In the genomic region with DNA sequence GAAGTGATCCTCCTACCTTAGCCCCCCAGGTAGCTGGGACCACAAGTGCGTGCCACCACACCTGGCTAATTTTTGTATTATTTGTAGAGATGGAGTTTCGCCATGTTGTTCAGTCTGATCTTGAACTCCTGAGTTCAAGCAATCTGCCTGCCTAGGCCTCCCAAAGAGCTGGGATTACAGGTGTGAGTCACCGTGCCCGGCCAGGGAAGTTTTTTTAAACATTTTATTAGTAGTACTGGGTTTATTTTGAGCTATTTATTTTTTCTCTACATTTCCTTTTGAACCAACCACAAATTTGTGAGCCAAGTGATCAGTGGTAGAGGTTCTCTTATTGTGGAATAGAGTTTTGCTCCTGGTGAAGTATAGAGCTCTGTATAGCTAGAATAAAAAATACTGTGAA, we compare ENCODE assay signal across 16 cellular contexts. TPM values are rescaled to one million over a fixed set of nuclear protein-coding genes. Genes with fewer than 3 reads are reported as not detected.
DNase-seq lines count a peak whose midpoint lies in the region; ATAC-seq and TF ChIP-seq lines count a peak whose summit lies in the region.
"Had no signal": no experiment of that assay in that cellular context is flagged by ENCODE, and none has a peak within 500 bp of the region (broad histone marks: within the 10 kb centered on the region; RNA-seq: fewer than 3 reads in every experiment).

No MANE protein-coding gene starts in this region.

- TF ChIP-seq CTCF in IMR-90 (conservative IDR thresholded peaks at IDR 0.05; ENCODE audit: low read depth, low read length), result no peak
- no peak for TF ChIP-seq CTCF in nephron progenitor cell (IDR thresholded peaks at IDR 0.05)

- H2AK9ac ChIP-seq in IMR-90 (replicated peaks; ENCODE audit: low read depth, low read length, poor library complexity), result no peak overlapping the region

- H3K4me1 ChIP-seq in IMR-90 (ENCODE audit: control insufficient read depth, insufficient read depth, low read length) (0 out of 2 replicates have a peak, but pooled peaks cover 2% of the 10 kb centered on the region), trophoblast cell (ENCODE audit: control insufficient read depth in 1 of 2, insufficient read depth in 2 of 2, low read length in 2 of 2) (peaks cover 0 to 3% of the 10 kb centered on the region in 2 experiments)

- no peak overlapping the region for H2BK20ac ChIP-seq in IMR-90 (ENCODE audit: low read depth, low read length)

- peaks cover 26% of the 10 kb centered on the region for H3K4me1 Mint-ChIP-seq in central memory CD8-positive, alpha-beta T cell
- peaks cover 24% of the 10 kb centered on the region for H3K4me1 Mint-ChIP-seq in nephron progenitor cell

- H3K9me3 ChIP-seq in IMR-90 (ENCODE audit: control insufficient read depth, insufficient read depth, low read length), result no peaks in the 10 kb centered on the region
- no peaks in the 10 kb centered on the region for H3K9me3 ChIP-seq in trophoblast cell (ENCODE audit: insufficient read depth, low read depth, low read length)

- no peak overlapping the region for H3K56ac ChIP-seq in IMR-90 (ENCODE audit: extremely low read depth, insufficient read depth, low read length)

- H2BK5ac ChIP-seq in IMR-90 (ENCODE audit: low read depth, low read length, poor library complexity, severe bottlenecking) (no peak overlapping the region), trophoblast cell (ENCODE audit: low read depth, low read length, poor library complexity) (no peak overlapping the region)

- CTCF ChIA-PET in IMR-90 (lab: Yijun Ruan, JAX), result no interaction called here

- H3K27ac ChIP-seq in IMR-90 (ENCODE audit: insufficient read depth, low read length), result no peak overlapping the region
- H3K27ac ChIP-seq in trophoblast cell (ENCODE audit: low read depth, low read length), result no peak overlapping the region
- H3K27ac ChIP-seq: SK-N-MC had no signal

- H3K4ac ChIP-seq in IMR-90 (ENCODE audit: low read depth, low read length) (no peak overlapping the region), trophoblast cell (ENCODE audit: low read depth, low read length) (no peak overlapping the region)

- H3K36me3 Mint-ChIP-seq in central memory CD8-positive, alpha-beta T cell (ENCODE audit: insufficient read depth), result peaks cover 29% of the 10 kb centered on the region
- H3K36me3 Mint-ChIP-seq in nephron progenitor cell (ENCODE audit: low read depth), result peaks cover 25% of the 10 kb centered on the region

- no peak overlapping the region for H2BK12ac ChIP-seq in trophoblast cell (ENCODE audit: low read length)

- ATAC-seq in IMR-90 (ENCODE audit: low read depth), result peak; percentile 24; the same call in 1 of the 2 replicates
- ATAC-seq in central memory CD8-positive, alpha-beta T cell (replicated peaks; ENCODE audit: extremely low read depth, poor library complexity, severe bottlenecking), result no peak
- ATAC-seq: GM12878, K562, Right ventricle myocardium inferior had no signal

- WGBS in IMR-90 (ENCODE audit: extremely low coverage in 2 of 2, insufficient read length in 1 of 2), 2 experiments, result no CpG with 5 or more reads among the region's 4 CpGs
- no CpG with 5 or more reads among the region's 4 CpGs for WGBS in trophoblast cell (ENCODE audit: extremely low coverage, insufficient coverage, insufficient read length)

- peak overlapping the region; percentile 17 for H3K27ac Mint-ChIP-seq in central memory CD8-positive, alpha-beta T cell (ENCODE audit: low read depth)
- H3K27ac Mint-ChIP-seq in nephron progenitor cell, result no peak overlapping the region
- H3K27ac Mint-ChIP-seq: B cell had no signal

- H3K4me2 ChIP-seq in IMR-90 (ENCODE audit: low read depth, low read length), result no peak overlapping the region
- no peak overlapping the region for H3K4me2 ChIP-seq in trophoblast cell (ENCODE audit: low read length)

- no peak overlapping the region for H2BK120ac ChIP-seq in IMR-90 (ENCODE audit: low read depth, low read length)
- no peak overlapping the region for H2BK120ac ChIP-seq in trophoblast cell (ENCODE audit: insufficient read depth, low read length, poor library complexity)

- H2AFZ ChIP-seq in IMR-90 (replicated peaks; ENCODE audit: low read length, poor library complexity) (no peak overlapping the region), trophoblast cell (ENCODE audit: insufficient read depth, low read length, poor library complexity) (no peak overlapping the region)

- no peak overlapping the region for H3K4me3 ChIP-seq in IMR-90 (ENCODE audit: insufficient read depth, low read depth, low read length)
- no peak overlapping the region for H3K4me3 ChIP-seq in trophoblast cell (ENCODE audit: low read depth, low read length)
- H3K4me3 ChIP-seq in H7 (ENCODE audit: insufficient read depth, low read depth, low read length), result no peak overlapping the region
- H3K4me3 ChIP-seq: GM12878, K562, SK-N-MC had no signal

- H3K79me2 ChIP-seq in trophoblast cell (ENCODE audit: control insufficient read depth, insufficient read depth, low read length, poor library complexity), result no peaks in the 10 kb centered on the region

- H4K12ac ChIP-seq in trophoblast cell (ENCODE audit: low read depth, low read length), result no peak overlapping the region

- H3K4me3 Mint-ChIP-seq in central memory CD8-positive, alpha-beta T cell, result no peak overlapping the region
- H3K4me3 Mint-ChIP-seq in nephron progenitor cell, result no peak overlapping the region
- H3K4me3 Mint-ChIP-seq: B cell had no signal

- no peaks in the 10 kb centered on the region for H3K9me3 Mint-ChIP-seq in central memory CD8-positive, alpha-beta T cell
- H3K9me3 Mint-ChIP-seq in nephron progenitor cell, result no peaks in the 10 kb centered on the region

- H3K36me3 ChIP-seq in IMR-90 (ENCODE audit: control insufficient read depth, insufficient read depth, low read length) (peaks cover 12% of the 10 kb centered on the region), trophoblast cell (ENCODE audit: control insufficient read depth in 1 of 2, insufficient read depth in 2 of 2, low read length in 2 of 2) (peaks cover 11 to 19% of the 10 kb centered on the region in 2 experiments), H7 (replicated peaks; ENCODE audit: control insufficient read depth, insufficient read depth, low read length) (peaks cover 15% of the 10 kb centered on the region)

- no peak for TF ChIP-seq RAD21 in IMR-90 (IDR thresholded peaks at IDR 0.05; ENCODE audit: low read length)

- peak; percentile 10 for DNase-seq in Daoy (ENCODE audit: low read depth)
- no peak for DNase-seq in IMR-90
- no peak for DNase-seq in central memory CD8-positive, alpha-beta T cell (ENCODE audit: low spot score in 2 of 2)
- DNase-seq in trophoblast cell, result peak in 1 of 2 donors; percentile 36
- DNase-seq in H7, result no peak
- no peak for DNase-seq in nephron progenitor cell
- DNase-seq in mesenteric fat pad (ENCODE audit: low spot score), result no peak
- DNase-seq: ACHN, MM.1S, NCI-H1105, NCI-H1694 treated with DMSO at 0.1 percent for 48 hours had no signal

- no TSS peak for BruUV-seq in IMR-90 (replicated peaks; lab: Mats Ljungman, UMichigan)

- no peak for TF ChIP-seq POLR2A in IMR-90 (IDR thresholded peaks at IDR 0.05; ENCODE audit: low read depth, low read length)

- H3K79me1 ChIP-seq in IMR-90 (ENCODE audit: low read depth in 1 of 2, low read length in 2 of 2) (peaks cover 14 to 17% of the 10 kb centered on the region in 2 experiments), trophoblast cell (ENCODE audit: low read length) (no peaks in the 10 kb centered on the region)

- H3K9ac ChIP-seq in IMR-90 (ENCODE audit: low read depth, low read length) (no peak overlapping the region), trophoblast cell (ENCODE audit: low read length) (no peak overlapping the region)

- H2AK5ac ChIP-seq in IMR-90 (ENCODE audit: low read depth, low read length) (no peak overlapping the region), trophoblast cell (ENCODE audit: low read length) (no peak overlapping the region)

- in situ Hi-C loops in IMR-90 (cut with MboI; ENCODE audit: low sequenced_read_pairs), result no loop called here

- H3K18ac ChIP-seq in IMR-90 (ENCODE audit: low read depth, low read length), result no peak overlapping the region
- H3K18ac ChIP-seq in trophoblast cell (ENCODE audit: low read length), result no peak overlapping the region

- POLR2A ChIA-PET in IMR-90 (lab: Charles Lee; ENCODE audit: unreplicated experiment), result no interaction called here

- H3K27me3 ChIP-seq in IMR-90 (ENCODE audit: control insufficient read depth, insufficient read depth, low read length), result no peaks in the 10 kb centered on the region
- no peaks in the 10 kb centered on the region for H3K27me3 ChIP-seq in trophoblast cell (ENCODE audit: insufficient read depth, low read length)
- H3K27me3 ChIP-seq in H7 (ENCODE audit: control insufficient read depth, insufficient read depth, low read length), result no peaks in the 10 kb centered on the region

- H2BK15ac ChIP-seq in IMR-90 (ENCODE audit: low read depth, low read length), result no peak overlapping the region

- H4K5ac ChIP-seq in IMR-90 (ENCODE audit: low read depth, low read length), result no peak overlapping the region

- H3K23ac ChIP-seq in IMR-90 (ENCODE audit: low read depth, low read length), result no peak overlapping the region
- no peak overlapping the region for H3K23ac ChIP-seq in trophoblast cell (ENCODE audit: low read length)

- no peaks in the 10 kb centered on the region for H3K27me3 Mint-ChIP-seq in central memory CD8-positive, alpha-beta T cell
- no peaks in the 10 kb centered on the region for H3K27me3 Mint-ChIP-seq in nephron progenitor cell (ENCODE audit: low read depth, poor library complexity)
- H3K27me3 Mint-ChIP-seq: B cell had no signal

- H4K20me1 ChIP-seq in IMR-90 (ENCODE audit: insufficient read depth, low read length), result peaks cover 3% of the 10 kb centered on the region; the same call in 1 of the 2 replicates

- no peak overlapping the region for H3K14ac ChIP-seq in IMR-90 (replicated peaks; ENCODE audit: low read depth, low read length)
- no peak overlapping the region for H3K14ac ChIP-seq in trophoblast cell (ENCODE audit: low read length)

- H4K8ac ChIP-seq in IMR-90 (ENCODE audit: low read depth in 2 of 2, low read length in 2 of 2) (no peak overlapping the region), trophoblast cell (ENCODE audit: low read depth, low read length) (peak overlapping the region; percentile 1)

- H4K91ac ChIP-seq in IMR-90 (ENCODE audit: insufficient read depth, low read depth, low read length) (no peak overlapping the region), trophoblast cell (ENCODE audit: low read depth, low read length) (no peak overlapping the region)

- dilution Hi-C loops in IMR-90 (cut with HindIII; ENCODE audit: low sequenced_read_pairs, unreplicated experiment), result no loop called here

- H3K9me1 ChIP-seq in IMR-90 (ENCODE audit: insufficient read depth, low read length), result no peaks in the 10 kb centered on the region

- intact Hi-C loops in IMR-90 (cut with micrococcal nuclease), result loop anchor here (5.0 kb wide), 1 partner anchor 33 kb away; the partner anchor contains the start of gene ARMC8

RNA-seq across cellular contexts. Expression of gene ARMC8, which starts 33.7 kb away (rescaled TPM):
- 54.8 and 56.3 TPM in 2 replicates for total RNA-seq in Daoy (2014; rRNA removed; shearing (Covaris generic))
- total RNA-seq in IMR-90 (2012; rRNA removed) (66.7 and 75.1 TPM in 2 replicates), mesenteric fat pad (102 TPM)
- 39.1 and 45.7 TPM in 2 replicates for polyA plus RNA-seq in IMR-90 (2012; rRNA removed)
- polyA plus RNA-seq in IMR-90 (2012; cell fraction: cytosol; rRNA removed), result 10.4 and 30.9 TPM in 2 replicates
- polyA plus RNA-seq in IMR-90 (2012; cell fraction: nucleus; rRNA removed; ENCODE audit: low replicate concordance), result 9.0 and 32.7 TPM in 2 replicates
- polyA plus RNA-seq in trophoblast cell (2013), result 29.9 and 30.3 TPM in 2 replicates
- total RNA-seq in H7 (2014; rRNA removed; shearing (Covaris generic)), result 43.2 and 46.0 TPM in 2 replicates

RNA-seq across cellular contexts. Expression of gene DBR1, which starts 46.1 kb away (rescaled TPM):
- 26.2 and 32.9 TPM in 2 replicates for total RNA-seq in Daoy (2014; rRNA removed; shearing (Covaris generic))
- total RNA-seq in IMR-90 (2012; rRNA removed), result 12.5 and 17.5 TPM in 2 replicates
- 6.9 and 7.6 TPM in 2 replicates for polyA plus RNA-seq in IMR-90 (2012; rRNA removed)
- 2.6 and 3.5 TPM in 2 replicates for polyA plus RNA-seq in IMR-90 (2012; cell fraction: cytosol; rRNA removed)
- polyA plus RNA-seq in IMR-90 (2012; cell fraction: nucleus; rRNA removed; ENCODE audit: low replicate concordance), result 2.4 and 5.6 TPM in 2 replicates
- polyA plus RNA-seq in trophoblast cell (2013), result 8.9 and 9.4 TPM in 2 replicates
- total RNA-seq in H7 (2014; rRNA removed; shearing (Covaris generic)), result 16.0 and 16.7 TPM in 2 replicates
- total RNA-seq in mesenteric fat pad, result 11.1 TPM
